In the genomic region with DNA sequence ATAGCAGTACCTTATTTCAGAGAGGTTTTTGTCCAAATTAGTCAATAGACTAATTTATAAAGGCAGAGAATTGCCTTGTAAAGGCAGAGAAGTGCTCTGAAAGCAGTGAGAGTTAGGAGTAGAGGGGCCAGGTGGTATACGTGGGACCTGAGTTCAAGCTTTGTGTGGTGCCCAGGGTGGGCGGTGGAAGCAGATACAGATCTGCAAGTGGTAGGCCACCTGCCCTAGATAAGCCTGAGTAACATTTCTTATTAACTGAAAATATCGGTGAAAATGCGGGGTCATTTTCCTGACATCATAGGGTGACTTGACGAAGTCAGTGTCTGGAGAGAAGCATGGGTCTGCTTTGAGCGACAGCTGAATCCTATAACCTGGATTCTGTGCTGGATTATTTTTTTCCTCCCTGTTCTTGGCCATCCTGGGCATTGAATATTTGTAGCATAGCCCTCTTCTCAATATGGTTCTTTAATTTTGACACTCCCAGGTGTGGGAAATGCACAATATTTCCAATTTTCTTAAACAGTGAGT, we compare ENCODE assay signal across 30 cellular contexts.
DNase-seq lines count a peak whose midpoint lies in the region; FAIRE-seq and TF ChIP-seq lines count a peak whose summit lies in the region.
"Had no signal": no experiment of that assay in that cellular context is flagged by ENCODE, and none has a peak within 500 bp of the region (broad histone marks: within the 10 kb centered on the region; RNA-seq: fewer than 3 reads in every experiment).

No MANE protein-coding gene starts in this region.

- H3K9me2 ChIP-seq in Loucy (replicated peaks; ENCODE audit: low read depth, low read length), result no peaks in the 10 kb centered on the region

- H2AFZ ChIP-seq in Loucy (ENCODE audit: low read length), result no peak overlapping the region
- no peak overlapping the region for H2AFZ ChIP-seq in astrocyte (ENCODE audit: low read depth, low read length)
- H2AFZ ChIP-seq in smooth muscle cell (ENCODE audit: low read depth), result no peak overlapping the region
- H2AFZ ChIP-seq: neural progenitor cell had no signal

- H3K27me3 Mint-ChIP-seq in activated T-cell treated with anti-CD3 and anti-CD28 coated beads, Interleukin-2, amount 50 U/mL, for 24 hours, result no peaks in the 10 kb centered on the region
- no peaks in the 10 kb centered on the region for H3K27me3 Mint-ChIP-seq in astrocyte (ENCODE audit: low read depth, unreplicated experiment)
- H3K27me3 Mint-ChIP-seq: effector memory CD8-positive, alpha-beta T cell had no signal

- H3K4me2 ChIP-seq in Loucy (ENCODE audit: low read depth, low read length, poor library complexity, severe bottlenecking) (peak overlapping the region; percentile 79), astrocyte (ENCODE audit: low read length) (no peak overlapping the region), smooth muscle cell (no peak overlapping the region)
- H3K4me2 ChIP-seq: A549, neural progenitor cell had no signal

- TF ChIP-seq CTCF in Loucy (conservative IDR thresholded peaks at IDR 0.05; ENCODE audit: low read length), result no peak
- TF ChIP-seq CTCF in astrocyte (IDR thresholded peaks at IDR 0.05; ENCODE audit: insufficient read depth, low read depth, low read length), result no peak
- TF ChIP-seq CTCF in smooth muscle cell (IDR thresholded peaks at IDR 0.05; ENCODE audit: borderline replicate concordance, insufficient read depth, poor library complexity, severe bottlenecking), result no peak

- peak overlapping the region; percentile 73 for H3K4me3 ChIP-seq in Loucy (ENCODE audit: low read length, poor library complexity, severe bottlenecking)
- H3K4me3 ChIP-seq in astrocyte (ENCODE audit: insufficient read depth, low read depth, low read length), result no peak overlapping the region
- no peak overlapping the region for H3K4me3 ChIP-seq in smooth muscle cell
- H3K4me3 ChIP-seq: A549, ascending aorta, cardiac muscle cell, neural progenitor cell, pancreas had no signal

- H3K9me3 ChIP-seq in Loucy (ENCODE audit: insufficient read depth, low read depth, low read length) (no peaks in the 10 kb centered on the region), astrocyte (ENCODE audit: insufficient read depth, low read depth, low read length) (no peaks in the 10 kb centered on the region), smooth muscle cell (replicated peaks; ENCODE audit: low read depth) (no peaks in the 10 kb centered on the region)
- H3K9me3 ChIP-seq: A549, ascending aorta, pancreas had no signal

- peaks cover 87% of the 10 kb centered on the region for H3K4me1 Mint-ChIP-seq in activated T-cell treated with anti-CD3 and anti-CD28 coated beads, Interleukin-2, amount 50 U/mL, for 24 hours (ENCODE audit: low read depth)
- H3K4me1 Mint-ChIP-seq in astrocyte (ENCODE audit: low read depth, unreplicated experiment), result peaks cover 60% of the 10 kb centered on the region
- H3K4me1 Mint-ChIP-seq: memory B cell, neural progenitor cell had no signal

- H3K9ac ChIP-seq in Loucy (ENCODE audit: low read depth, low read length, poor library complexity, severe bottlenecking) (peak overlapping the region; percentile 76), astrocyte (ENCODE audit: low read length) (no peak overlapping the region), smooth muscle cell (ENCODE audit: low read depth) (no peak overlapping the region)
- H3K9ac ChIP-seq: neural progenitor cell had no signal

- H3K27ac ChIP-seq in astrocyte (ENCODE audit: low read depth, low read length), result peak overlapping the region; percentile 76
- peak overlapping the region; percentile 92 for H3K27ac ChIP-seq in smooth muscle cell (ENCODE audit: low read depth)
- H3K27ac ChIP-seq: ascending aorta, cardiac muscle cell, neural progenitor cell, pancreas had no signal

- H3K9me3 Mint-ChIP-seq in activated T-cell treated with anti-CD3 and anti-CD28 coated beads, Interleukin-2, amount 50 U/mL, for 24 hours, result no peaks in the 10 kb centered on the region
- H3K9me3 Mint-ChIP-seq in astrocyte (ENCODE audit: unreplicated experiment), result no peaks in the 10 kb centered on the region
- H3K9me3 Mint-ChIP-seq: effector memory CD8-positive, alpha-beta T cell; immature natural killer cell; memory B cell; neural progenitor cell had no signal

- H3F3A ChIP-seq in Loucy (ENCODE audit: low read depth), result no peaks in the 10 kb centered on the region; the same call in 1 of the 2 replicates
- peaks cover 52% of the 10 kb centered on the region for H3F3A ChIP-seq in smooth muscle cell (ENCODE audit: low read depth)

- no peak for DNase-seq in activated T-cell treated with anti-CD3 and anti-CD28 coated beads, Interleukin-2, amount 50 U/mL, for 24 hours
- no peak for DNase-seq in activated T-cell treated with anti-CD3 and anti-CD28 coated beads, Interleukin-2, amount 50 U/mL, for 48 hours
- no peak for DNase-seq in astrocyte (ENCODE audit: low read depth)
- DNase-seq in smooth muscle cell (lab: John Stamatoyannopoulos, UW; ENCODE audit: unreplicated experiment), result no peak
- no peak for DNase-seq in NCI-H2081 (lab: John Stamatoyannopoulos, UW)
- DNase-seq in activated effector memory CD4-positive, alpha-beta T cell treated with Interleukin-2 at 50 U/mL for 16 hours, result no peak
- no peak for DNase-seq in COR-L47 (lab: John Stamatoyannopoulos, UW)
- DNase-seq: activated CD4-positive, alpha-beta T cell treated with anti-CD3 and anti-CD28 coated beads for 4 hours; cortex of kidney; effector memory CD8-positive, alpha-beta T cell; immature natural killer cell; KBM-7; left colon; MM.1S; NCI-H2029; NCI-H226; NCI-H69; pancreas; retina; SHP77 treated with DMSO at 0.1 percent for 48 hours; stimulated activated naive CD8-positive, alpha-beta T cell treated with anti-CD3 and anti-CD28 coated beads, Interleukin-15, Interleukin-2, amounts not matched to agents 100 U/mL and 50 U/mL, for 24 hours; T-helper 9 cell had no signal

- H3K36me3 Mint-ChIP-seq in activated T-cell treated with anti-CD3 and anti-CD28 coated beads, Interleukin-2, amount 50 U/mL, for 24 hours (ENCODE audit: low read depth), result peaks cover 97% of the 10 kb centered on the region
- peaks cover 21% of the 10 kb centered on the region for H3K36me3 Mint-ChIP-seq in astrocyte (ENCODE audit: low read depth, unreplicated experiment)
- H3K36me3 Mint-ChIP-seq: immature natural killer cell, memory B cell, neural progenitor cell had no signal

- no peak for FAIRE-seq in astrocyte (lab: Jason Lieb, UNC)
- FAIRE-seq: A549, GM12891, H1, pancreas had no signal

- H3K4me1 ChIP-seq in Loucy (ENCODE audit: insufficient read depth, low read length, poor library complexity, severe bottlenecking) (peaks cover 89% of the 10 kb centered on the region), astrocyte (ENCODE audit: insufficient read depth, low read length) (peaks cover 47% of the 10 kb centered on the region), smooth muscle cell (ENCODE audit: low read depth) (peaks cover 30% of the 10 kb centered on the region)
- H3K4me1 ChIP-seq: neural progenitor cell had no signal

- H4K20me1 ChIP-seq in Loucy (ENCODE audit: insufficient read depth, low read length, poor library complexity, severe bottlenecking), result no peaks in the 10 kb centered on the region
- H4K20me1 ChIP-seq in astrocyte (ENCODE audit: insufficient read depth, low read length), result no peaks in the 10 kb centered on the region
- H4K20me1 ChIP-seq in smooth muscle cell (ENCODE audit: low read depth), result no peaks in the 10 kb centered on the region

- H3K27me3 ChIP-seq in Loucy (ENCODE audit: insufficient read depth, low read length, poor library complexity, severe bottlenecking) (no peaks in the 10 kb centered on the region), astrocyte (ENCODE audit: insufficient read depth, low read length) (no peaks in the 10 kb centered on the region), smooth muscle cell (ENCODE audit: low read depth) (no peaks in the 10 kb centered on the region)
- H3K27me3 ChIP-seq: ascending aorta, cardiac muscle cell, neural progenitor cell, pancreas had no signal

- peak overlapping the region; percentile 56 for H3K27ac Mint-ChIP-seq in activated T-cell treated with anti-CD3 and anti-CD28 coated beads, Interleukin-2, amount 50 U/mL, for 24 hours
- peak overlapping the region; percentile 29 for H3K27ac Mint-ChIP-seq in astrocyte (ENCODE audit: unreplicated experiment)
- H3K27ac Mint-ChIP-seq: immature natural killer cell, memory B cell, neural progenitor cell had no signal

- H3K79me2 ChIP-seq in Loucy (ENCODE audit: insufficient read depth, low read length) (peaks cover 96% of the 10 kb centered on the region), astrocyte (ENCODE audit: insufficient read depth, low read length) (peaks cover 56% of the 10 kb centered on the region), smooth muscle cell (ENCODE audit: low read depth) (peaks cover 25% of the 10 kb centered on the region)

- WGBS in smooth muscle cell (ENCODE audit: low lambda C conversion rate), result 98% methylated on average over 6 of the region's 6 CpGs

- H3K36me3 ChIP-seq in Loucy (ENCODE audit: insufficient read depth, low read length), result peaks cover 22% of the 10 kb centered on the region
- peaks cover 18% of the 10 kb centered on the region for H3K36me3 ChIP-seq in astrocyte (ENCODE audit: insufficient read depth, low read length)
- H3K36me3 ChIP-seq in smooth muscle cell (ENCODE audit: low read depth), result no peaks in the 10 kb centered on the region
- H3K36me3 ChIP-seq: ascending aorta, cardiac muscle cell, neural progenitor cell, pancreas had no signal

- no peak overlapping the region for H3K4me3 Mint-ChIP-seq in activated T-cell treated with anti-CD3 and anti-CD28 coated beads, Interleukin-2, amount 50 U/mL, for 24 hours
- no peak overlapping the region for H3K4me3 Mint-ChIP-seq in astrocyte (ENCODE audit: unreplicated experiment)
- H3K4me3 Mint-ChIP-seq: immature natural killer cell, memory B cell, neural progenitor cell had no signal
